In the genomic region with DNA sequence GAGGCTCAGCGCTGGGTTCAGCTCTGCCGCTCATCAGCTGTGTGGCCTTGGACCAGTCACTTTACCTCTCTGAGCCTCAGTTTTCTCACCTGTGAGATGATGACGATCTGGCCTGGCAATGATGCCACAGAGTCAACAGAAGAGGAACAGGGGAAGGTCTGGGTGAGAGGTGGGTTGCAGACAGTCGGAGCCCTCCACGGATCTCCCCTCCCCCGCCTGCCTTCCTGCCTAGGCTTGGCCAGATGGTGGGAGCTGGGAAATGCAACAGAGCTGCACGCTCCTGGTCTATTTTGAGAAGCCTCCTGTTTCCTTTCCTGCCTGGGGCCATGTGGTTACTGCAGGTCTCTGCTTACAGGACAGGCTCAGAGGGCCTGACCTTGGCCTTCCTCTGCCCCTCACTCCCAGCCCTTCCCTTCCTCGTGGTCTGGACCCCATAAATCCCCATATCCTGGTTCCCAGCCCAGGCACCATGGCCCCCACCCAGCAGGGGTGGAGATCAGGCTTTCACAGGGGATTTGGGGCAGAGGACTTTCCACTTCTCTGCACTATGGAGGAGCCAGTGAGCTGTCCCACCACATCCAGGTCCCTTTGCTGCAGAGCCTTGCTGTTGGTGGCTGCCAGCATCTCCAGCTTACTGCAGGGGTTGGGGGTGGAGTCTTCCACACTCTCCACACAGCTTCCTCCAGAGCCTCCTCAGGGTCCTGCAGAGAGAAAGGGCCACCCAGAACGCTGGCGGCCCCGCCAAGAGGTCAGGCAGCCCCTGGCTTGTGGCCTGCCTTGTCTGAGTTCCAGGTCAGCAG, we compare ENCODE assay signal across 10 cellular contexts. TPM values are rescaled to one million over a fixed set of nuclear protein-coding genes. Genes with fewer than 3 reads are reported as not detected.
DNase-seq lines count a peak whose midpoint lies in the region; ATAC-seq and TF ChIP-seq lines count a peak whose summit lies in the region.
"Had no signal": no experiment of that assay in that cellular context is flagged by ENCODE, and none has a peak within 500 bp of the region (broad histone marks: within the 10 kb centered on the region; RNA-seq: fewer than 3 reads in every experiment).

No MANE protein-coding gene starts in this region.

- peaks cover 16% of the 10 kb centered on the region for H3K27me3 Mint-ChIP-seq in MCF 10A (ENCODE audit: insufficient read depth, unreplicated experiment)

- dilution Hi-C loops in mammary epithelial cell (cut with HindIII; ENCODE audit: low sequenced_read_pairs): no loop called here

- no peaks in the 10 kb centered on the region for H3K36me3 Mint-ChIP-seq in MCF 10A (ENCODE audit: insufficient read depth, unreplicated experiment)

- H3K4me3 ChIP-seq in osteoblast (ENCODE audit: insufficient read depth, low read length): no peak overlapping the region
- H3K4me3 ChIP-seq in mammary epithelial cell (replicated peaks in 1 of 3; ENCODE audit: insufficient read depth in 1 of 3, low read depth in 2 of 3, low read length in 3 of 3): no peak overlapping the region

- intact Hi-C loops in mammary epithelial cell (cut with micrococcal nuclease): no loop called here
- intact Hi-C loops in head of caudate nucleus (cut with DNase I): no loop called here
- intact Hi-C loops in MCF 10A (cut with micrococcal nuclease): no loop called here

- H3K9me3 ChIP-seq in osteoblast (ENCODE audit: low read depth, low read length) (no peaks in the 10 kb centered on the region), mammary epithelial cell (replicated peaks; ENCODE audit: insufficient read depth, low read length) (no peaks in the 10 kb centered on the region)

- in situ Hi-C loops in mammary epithelial cell (cut with MboI; ENCODE audit: low sequenced_read_pairs in 2 of 2): no loop called here

- H3K4me2 ChIP-seq in osteoblast (ENCODE audit: insufficient read depth, low read length) (no peak overlapping the region), mammary epithelial cell (ENCODE audit: insufficient read depth, low read depth, low read length) (no peak overlapping the region)

- 80% methylated on average over 7 of the region's 11 CpGs for WGBS in mammary epithelial cell (ENCODE audit: low coverage, missing lambda C conversion rate)

- no peaks in the 10 kb centered on the region for H3K9me3 Mint-ChIP-seq in MCF 10A (ENCODE audit: unreplicated experiment)

- H3K4me1 ChIP-seq in osteoblast (ENCODE audit: insufficient read depth, low read length) (peaks cover 36% of the 10 kb centered on the region), mammary epithelial cell (ENCODE audit: insufficient read depth, low read length) (peaks cover 5% of the 10 kb centered on the region)

- TF ChIP-seq CTCF in osteoblast (IDR thresholded peaks at IDR 0.05; ENCODE audit: extremely low read depth, low read depth, low read length) (no peak), mammary epithelial cell (conservative IDR thresholded peaks at IDR 0.05 in 1 of 2, IDR thresholded peaks at IDR 0.05 in 1 of 2; ENCODE audit: extremely low read depth in 1 of 2, insufficient read depth in 1 of 2, low read depth in 1 of 2, low read length in 2 of 2) (no peak), MCF 10A (IDR thresholded peaks at IDR 0.05; ENCODE audit: unreplicated experiment) (no peak)

- H2AFZ ChIP-seq in osteoblast (ENCODE audit: low read length): peak overlapping the region; percentile 79
- no peak overlapping the region for H2AFZ ChIP-seq in mammary epithelial cell (ENCODE audit: low read depth, low read length)

- peak; percentile 31; the same call in 2 of the 3 replicates for ATAC-seq in SK-N-SH treated with all-trans-retinoic acid at 6 μM for 48 hours

- BruUV-seq in mammary epithelial cell (replicated peaks; lab: Mats Ljungman, UMichigan) (no TSS peak), MCF 10A (replicated peaks; lab: Mats Ljungman, UMichigan) (no TSS peak)

- peak overlapping the region; percentile 88 for H3K27ac ChIP-seq in osteoblast (ENCODE audit: low read depth, low read length)
- H3K27ac ChIP-seq in mammary epithelial cell (ENCODE audit: insufficient read depth, low read depth, low read length): no peak overlapping the region

- H3K4me3 Mint-ChIP-seq in MCF 10A (ENCODE audit: unreplicated experiment): no peak overlapping the region

- H3K36me3 ChIP-seq in osteoblast (ENCODE audit: insufficient read depth, low read length) (no peaks in the 10 kb centered on the region), mammary epithelial cell (ENCODE audit: insufficient read depth, low read length) (no peaks in the 10 kb centered on the region)

- POLR2A ChIA-PET in MCF 10A (lab: Yijun Ruan, JAX): no interaction called here

- DNase-seq in DMS 273 treated with DMSO at 0.1 percent for 48 hours (lab: John Stamatoyannopoulos, UW) (peak; percentile 48), foreskin melanocyte (peak; percentile 14), osteoblast (ENCODE audit: insufficient read length, low spot score, missing footprints) (peak; percentile 42), mammary epithelial cell (no peak), GM19238 (ENCODE audit: insufficient read length, low spot score) (no peak), head of caudate nucleus (no peak), MCF 10A (ENCODE audit: unreplicated experiment) (no peak)
- DNase-seq: NCI-H1105 treated with DMSO at 0.1 percent for 48 hours had no signal

- no peaks in the 10 kb centered on the region for H4K20me1 ChIP-seq in osteoblast (ENCODE audit: insufficient read depth, low read length)
- no peaks in the 10 kb centered on the region for H4K20me1 ChIP-seq in mammary epithelial cell (ENCODE audit: insufficient read depth, low read length)

- H3K79me2 ChIP-seq in osteoblast (ENCODE audit: insufficient read depth, low read length) (no peaks in the 10 kb centered on the region), mammary epithelial cell (ENCODE audit: insufficient read depth, low read length) (no peaks in the 10 kb centered on the region)

- CTCF ChIA-PET in mammary epithelial cell (lab: Charles Lee; ENCODE audit: low non-redundant PET) (interaction anchor here (0.5 to 0.7 kb wide), 2 partner anchors 27 to 115 kb away, joined by 3 to 5 read pairs; no protein-coding TSS in a partner anchor), MCF 10A (lab: Yijun Ruan, JAX) (interaction anchor here (0.6 kb wide), 1 partner anchor 8 kb away, joined by 4 read pairs; no protein-coding TSS in a partner anchor)

- no peak overlapping the region for H3K9ac ChIP-seq in mammary epithelial cell (ENCODE audit: insufficient read depth, low read length)

- H3K4me1 Mint-ChIP-seq in MCF 10A (ENCODE audit: insufficient read depth, unreplicated experiment): peaks cover 2% of the 10 kb centered on the region

- H3K27ac Mint-ChIP-seq in MCF 10A (ENCODE audit: low read depth, unreplicated experiment): no peak overlapping the region

- H3K27me3 ChIP-seq in osteoblast (ENCODE audit: insufficient read depth, low read length) (peaks cover under 1% of the 10 kb centered on the region), mammary epithelial cell (ENCODE audit: insufficient read depth, low read length) (peaks cover 3% of the 10 kb centered on the region)

TF ChIP-seq in SK-N-SH treated with all-trans-retinoic acid at 6 μM for 48 hours, 23 proteins besides CTCF, POLR2A, EP300 and RAD21:
- TF ChIP-seq TCF4 (CRISPR knock-in tag; IDR thresholded peaks at IDR 0.05; ENCODE audit: borderline replicate concordance) (peak; percentile 68; the same call in 1 of the 2 replicates), GLIS3 (CRISPR knock-in tag; IDR thresholded peaks at IDR 0.05) (no peak), RARB (CRISPR knock-in tag; IDR thresholded peaks at IDR 0.05) (no peak), BACH2 (CRISPR knock-in tag; IDR thresholded peaks at IDR 0.05; ENCODE audit: borderline replicate concordance) (no peak)
- TF ChIP-seq, protein P1, sequence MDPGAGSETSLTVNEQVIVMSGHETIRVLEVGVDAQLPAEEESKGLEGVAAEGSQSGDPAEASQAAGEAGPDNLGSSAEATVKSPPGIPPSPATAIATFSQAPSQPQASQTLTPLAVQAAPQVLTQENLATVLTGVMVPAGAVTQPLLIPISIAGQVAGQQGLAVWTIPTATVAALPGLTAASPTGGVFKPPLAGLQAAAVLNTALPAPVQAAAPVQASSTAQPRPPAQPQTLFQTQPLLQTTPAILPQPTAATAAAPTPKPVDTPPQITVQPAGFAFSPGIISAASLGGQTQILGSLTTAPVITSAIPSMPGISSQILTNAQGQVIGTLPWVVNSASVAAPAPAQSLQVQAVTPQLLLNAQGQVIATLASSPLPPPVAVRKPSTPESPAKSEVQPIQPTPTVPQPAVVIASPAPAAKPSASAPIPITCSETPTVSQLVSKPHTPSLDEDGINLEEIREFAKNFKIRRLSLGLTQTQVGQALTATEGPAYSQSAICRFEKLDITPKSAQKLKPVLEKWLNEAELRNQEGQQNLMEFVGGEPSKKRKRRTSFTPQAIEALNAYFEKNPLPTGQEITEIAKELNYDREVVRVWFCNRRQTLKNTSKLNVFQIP (CRISPR knock-in tag; IDR thresholded peaks at IDR 0.05; ENCODE audit: borderline replicate concordance, low read depth): no peak
- TF ChIP-seq, protein P2, sequence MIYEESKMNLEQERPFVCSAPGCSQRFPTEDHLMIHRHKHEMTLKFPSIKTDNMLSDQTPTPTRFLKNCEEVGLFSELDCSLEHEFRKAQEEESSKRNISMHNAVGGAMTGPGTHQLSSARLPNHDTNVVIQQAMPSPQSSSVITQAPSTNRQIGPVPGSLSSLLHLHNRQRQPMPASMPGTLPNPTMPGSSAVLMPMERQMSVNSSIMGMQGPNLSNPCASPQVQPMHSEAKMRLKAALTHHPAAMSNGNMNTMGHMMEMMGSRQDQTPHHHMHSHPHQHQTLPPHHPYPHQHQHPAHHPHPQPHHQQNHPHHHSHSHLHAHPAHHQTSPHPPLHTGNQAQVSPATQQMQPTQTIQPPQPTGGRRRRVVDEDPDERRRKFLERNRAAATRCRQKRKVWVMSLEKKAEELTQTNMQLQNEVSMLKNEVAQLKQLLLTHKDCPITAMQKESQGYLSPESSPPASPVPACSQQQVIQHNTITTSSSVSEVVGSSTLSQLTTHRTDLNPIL (CRISPR knock-in tag; IDR thresholded peaks at IDR 0.05; ENCODE audit: low read depth): no peak
TF ChIP-seq in SK-N-SH treated with all-trans-retinoic acid at 6 μM for 48 hours: peak in this region for 1.

RNA-seq across cellular contexts. Expression of a gene that starts 46.9 kb away (rescaled TPM):
- 9.7 and 20.6 TPM in 2 replicates for total RNA-seq in osteoblast
- total RNA-seq in mammary epithelial cell: not detected
- polyA plus RNA-seq in mammary epithelial cell: not detected
- polyA minus RNA-seq in mammary epithelial cell: not detected
- not detected in 2 replicates for total RNA-seq in MCF 10A (2022)

RNA-seq across cellular contexts. Expression of a gene that starts 58.4 kb away (rescaled TPM):
- total RNA-seq in osteoblast (under 0.01 TPM in 1 of 2 replicates, not detected in the other), mammary epithelial cell (not detected), MCF 10A (2022) (not detected in 2 replicates)
- polyA plus RNA-seq in mammary epithelial cell: not detected
- not detected for polyA minus RNA-seq in mammary epithelial cell
- total RNA-seq: activated CD8-positive, alpha-beta memory T cell treated with anti-CD3 and anti-CD28 coated beads for 36 hours had no signal

Comparison
In these comparisons a context has a peak if more than half of its experiments do, and no peak if none do; other contexts are left out.
1. DNase-seq: peak in DMS 273 treated with DMSO at 0.1 percent for 48 hours (single experiment), foreskin melanocyte (single experiment) and osteoblast (single experiment); none in mammary epithelial cell (single experiment), GM19238 (single experiment), head of caudate nucleus (0 of 42) and MCF 10A (single experiment).
2. RNA of a gene that starts 46.9 kb away (total RNA-seq): 9.7 to 20.6 TPM in osteoblast; not detected in mammary epithelial cell and not detected in MCF 10A; every median in the first group is over 10 times any median in the second.